ENCODE assay signal across 24 cellular contexts in the genomic region with DNA sequence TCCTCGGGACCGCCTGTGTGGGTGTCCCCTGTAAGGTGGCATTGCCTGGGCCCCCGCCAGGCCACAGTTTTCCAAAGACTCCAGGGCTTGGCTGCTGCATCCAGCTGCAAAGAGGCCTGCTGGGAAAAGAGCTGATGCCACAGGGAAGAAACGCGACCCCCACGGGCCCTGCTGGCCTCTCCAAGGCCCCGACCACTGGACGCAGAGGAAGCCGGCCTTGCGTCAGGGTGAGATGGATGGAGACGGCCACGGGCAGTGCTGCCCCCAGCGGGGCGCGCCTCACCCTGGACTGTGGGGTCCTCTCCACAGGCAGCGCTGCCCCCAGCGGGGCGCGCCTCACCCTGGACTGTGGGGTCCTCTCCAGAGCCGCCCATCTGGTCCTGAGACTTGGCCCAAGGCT. TPM values are rescaled to one million over a fixed set of nuclear protein-coding genes. Genes with fewer than 3 reads are reported as not detected.
A peak's percentile ranks its signal among the peaks of the same experiment; 100 is the strongest.
DNase-seq lines count a peak whose midpoint lies in the region; ATAC-seq and TF ChIP-seq lines count a peak whose summit lies in the region.
"Had no signal": no experiment of that assay in that cellular context is flagged by ENCODE, and none has a peak within 500 bp of the region (broad histone marks: within the 10 kb centered on the region; RNA-seq: fewer than 3 reads in every experiment).

No MANE protein-coding gene starts in this region.

- no peak for TF ChIP-seq CTCF in heart right ventricle (IDR thresholded peaks at IDR 0.05)
- TF ChIP-seq CTCF in chondrocyte (IDR thresholded peaks at IDR 0.05): no peak
- TF ChIP-seq CTCF in GM10266 (IDR thresholded peaks at IDR 0.05; ENCODE audit: control insufficient read depth, insufficient read depth, low read depth, missing control alignments): no peak

- no peaks in the 10 kb centered on the region for H3K36me3 ChIP-seq in heart right ventricle
- H3K36me3 ChIP-seq: HAP-1 had no signal

- no peak overlapping the region for H3K4me3 Mint-ChIP-seq in chondrocyte (ENCODE audit: unreplicated experiment)
- H3K4me3 Mint-ChIP-seq: CD4-positive, alpha-beta memory T cell; HFFc6 had no signal

- H3K4me1 Mint-ChIP-seq in chondrocyte (ENCODE audit: low read depth): no peaks in the 10 kb centered on the region
- H3K4me1 Mint-ChIP-seq: CD4-positive, alpha-beta memory T cell had no signal

- DNase-seq in Right ventricle myocardium inferior (ENCODE audit: missing footprints) (peak; percentile 57), heart right ventricle (no peak), left ventricle myocardium superior (peak; percentile 25), cardiac septum (ENCODE audit: low spot score) (no peak), chondrocyte (ENCODE audit: low spot score) (peak; percentile 44), NCI-H345 treated with DMSO at 0.1 percent for 48 hours (lab: John Stamatoyannopoulos, UW; ENCODE audit: unreplicated experiment) (no peak), GM10266 (ENCODE audit: extremely low spot score) (no peak)
- DNase-seq: 8988T; ACHN; AML-193; C1 segment of cervical spinal cord; Calu3; CD4-positive, alpha-beta memory T cell; COR-L47; DMS53; DMS79 treated with DMSO at 0.1 percent for 48 hours; GF-D8; GOT3; HFFc6 had no signal

- peaks cover 6% of the 10 kb centered on the region for H3K27me3 Mint-ChIP-seq in chondrocyte (ENCODE audit: low read depth)
- H3K27me3 Mint-ChIP-seq: CD4-positive, alpha-beta memory T cell had no signal

- WGBS in heart right ventricle, 2 donors: 100% methylated on average over 11 of the region's 20 CpGs; no CpG with 5 or more reads in 1 of the 2 donors

- intact Hi-C loops in Right ventricle myocardium inferior (cut with DNase I) (no loop called here), heart right ventricle (cut with DNase I) (no loop called here), left ventricle myocardium superior (cut with micrococcal nuclease) (no loop called here), cardiac septum (cut with DNase I) (no loop called here)

- no peak overlapping the region for H3K27ac Mint-ChIP-seq in chondrocyte (ENCODE audit: unreplicated experiment)
- H3K27ac Mint-ChIP-seq: CD4-positive, alpha-beta memory T cell; HFFc6 had no signal

- H3K4me3 ChIP-seq in heart right ventricle: no peak overlapping the region
- H3K4me3 ChIP-seq: A549, HAP-1 had no signal

- peaks cover 0 to 13% (median 0%) of the 10 kb centered on the region in 7 donors for H3K27me3 ChIP-seq in heart right ventricle

- H3K4me1 ChIP-seq in heart right ventricle: peaks cover 0 to 15% (median 4%) of the 10 kb centered on the region in 9 donors
- H3K4me1 ChIP-seq: A549, HAP-1 had no signal

- H3K9me3 ChIP-seq in heart right ventricle: no peaks in the 10 kb centered on the region
- H3K9me3 ChIP-seq: A549, HAP-1 had no signal

- no peak for ATAC-seq in Right ventricle myocardium inferior
- ATAC-seq in heart right ventricle: no peak
- no peak for ATAC-seq in left ventricle myocardium superior
- ATAC-seq: A549 had no signal

- no peaks in the 10 kb centered on the region for H3K36me3 Mint-ChIP-seq in chondrocyte (ENCODE audit: low read depth)
- H3K36me3 Mint-ChIP-seq: CD4-positive, alpha-beta memory T cell had no signal

- no peak overlapping the region for H3K27ac ChIP-seq in heart right ventricle
- H3K27ac ChIP-seq: A549 had no signal

- H3K9me3 Mint-ChIP-seq in chondrocyte (ENCODE audit: low read depth): no peaks in the 10 kb centered on the region
- H3K9me3 Mint-ChIP-seq: HFFc6 had no signal

RNA-seq across cellular contexts. Expression of a gene that starts 21.3 kb away (rescaled TPM):
- total RNA-seq in Right ventricle myocardium inferior (not detected), heart right ventricle (under 1 TPM in 1 of 10 donors, not detected in 9; 0.11 TPM), left ventricle myocardium superior (not detected), cardiac septum (0.05 TPM), chondrocyte (not detected in 3 replicates)
- polyA plus RNA-seq in heart right ventricle: not detected
- total RNA-seq: Calu3; CD4-positive, alpha-beta memory T cell; Daoy; HFFc6 had no signal
- polyA plus RNA-seq: BJ; CD4-positive, alpha-beta memory T cell had no signal

RNA-seq across cellular contexts. Expression of a gene that starts 45.1 kb away (rescaled TPM):
- total RNA-seq in Right ventricle myocardium inferior (not detected), heart right ventricle (not detected), left ventricle myocardium superior (not detected), cardiac septum (not detected), chondrocyte (not detected in 3 replicates)
- not detected for polyA plus RNA-seq in heart right ventricle
- total RNA-seq: Calu3; CD4-positive, alpha-beta memory T cell; Daoy; G401; HFFc6 had no signal
- polyA plus RNA-seq: A549; BJ; CD4-positive, alpha-beta memory T cell had no signal

Comparison
In these comparisons a context has a peak if more than half of its experiments do, and no peak if none do; other contexts are left out.
1. DNase-seq: peak in Right ventricle myocardium inferior (single experiment), left ventricle myocardium superior (single experiment) and chondrocyte (single experiment); none in heart right ventricle (0 of 2), cardiac septum (single experiment), NCI-H345 treated with DMSO at 0.1 percent for 48 hours (single experiment) and GM10266 (single experiment).